8 cellular contexts compared by ENCODE assay signal in genomic region chr2:27703638-27704341, GRCh38. TPM values are rescaled to one million over a fixed set of nuclear protein-coding genes. Genes with fewer than 3 reads are reported as not detected.
DNase-seq lines count a peak whose midpoint lies in the region; ATAC-seq and TF ChIP-seq lines count a peak whose summit lies in the region.

No MANE protein-coding gene starts in this region.

- POLR2A ChIA-PET in OCI-LY7 (lab: Charles Lee), result interaction anchor here (0.6 kb wide), 1 partner anchor 14 kb away, joined by 3 read pairs; no protein-coding TSS in a partner anchor
- POLR2A ChIA-PET in naive thymus-derived CD8-positive, alpha-beta T cell (lab: Charles Lee), result no interaction called here

- H4K20me1 ChIP-seq in DOHH2 (ENCODE audit: control insufficient read depth, insufficient read depth, low read depth, low read length), result no peaks in the 10 kb centered on the region
- H4K20me1 ChIP-seq in OCI-LY7 (ENCODE audit: insufficient read depth, low read length), result no peaks in the 10 kb centered on the region

- CTCF ChIA-PET in OCI-LY7 (lab: Charles Lee; ENCODE audit: unreplicated experiment), result no interaction called here

- H3K36me3 ChIP-seq in DOHH2 (ENCODE audit: control insufficient read depth, low read length) (no peaks in the 10 kb centered on the region), OCI-LY7 (ENCODE audit: insufficient read depth, low read length) (no peaks in the 10 kb centered on the region)

- no peaks in the 10 kb centered on the region for H3K4me1 ChIP-seq in DOHH2 (ENCODE audit: control insufficient read depth, low read length)
- H3K4me1 ChIP-seq in OCI-LY7 (ENCODE audit: insufficient read depth, low read length, poor library complexity, severe bottlenecking), result no peaks in the 10 kb centered on the region

- no peaks in the 10 kb centered on the region for H3K27me3 Mint-ChIP-seq in naive thymus-derived CD8-positive, alpha-beta T cell

- no TSS peak for BruUV-seq in OCI-LY7 (replicated peaks; lab: Mats Ljungman, UMichigan)

- H3K4me1 Mint-ChIP-seq in naive thymus-derived CD8-positive, alpha-beta T cell, result peaks cover 0 to 4% (median under 1%) of the 10 kb centered on the region in 4 donors

- peak; percentile 77 for DNase-seq in Jurkat, Clone E6-1 (ENCODE audit: low read depth, low spot score)
- DNase-seq in OCI-LY7 (ENCODE audit: low spot score) (peak; percentile 79), epithelial cell of proximal tubule (ENCODE audit: low read depth) (peak; percentile 61)
- peak; percentile 86 for DNase-seq in activated CD8-positive, alpha-beta memory T cell treated with anti-CD3 and anti-CD28 coated beads, Interleukin-2, amount 50 U/mL, for 4 hours
- DNase-seq in naive thymus-derived CD8-positive, alpha-beta T cell, result peak; percentile 62 to 91 (median 81)
- DNase-seq in stimulated activated CD8-positive, alpha-beta memory T cell treated with anti-CD3 and anti-CD28 coated beads, Interleukin-7, amount 100 ng/mL, for 4 hours (ENCODE audit: low read depth in 2 of 2), result peak; percentile 68 to 80

- peaks cover 0 to 2% (median 0%) of the 10 kb centered on the region in 3 donors for H3K36me3 Mint-ChIP-seq in naive thymus-derived CD8-positive, alpha-beta T cell

- H3K9me3 ChIP-seq in DOHH2 (ENCODE audit: control insufficient read depth, insufficient read depth, low read length) (no peaks in the 10 kb centered on the region), OCI-LY7 (ENCODE audit: low read length) (no peaks in the 10 kb centered on the region)

- H3F3A ChIP-seq in DOHH2 (ENCODE audit: control insufficient read depth, insufficient read depth), result no peaks in the 10 kb centered on the region

- H3K27ac ChIP-seq in DOHH2 (ENCODE audit: low read depth, low read length) (no peak overlapping the region), OCI-LY7 (ENCODE audit: low read depth, low read length, poor library complexity, severe bottlenecking) (no peak overlapping the region)

- ATAC-seq in naive thymus-derived CD8-positive, alpha-beta T cell, result peak; percentile 86 to 94
- ATAC-seq in GM19351 (IDR thresholded peaks at IDR 0.05; ENCODE audit: unreplicated experiment), result no peak

- H3K9me3 Mint-ChIP-seq in naive thymus-derived CD8-positive, alpha-beta T cell, result no peaks in the 10 kb centered on the region

- peaks cover 19% of the 10 kb centered on the region for H3K27me3 ChIP-seq in DOHH2 (ENCODE audit: control insufficient read depth, low read length)

- TF ChIP-seq CTCF in DOHH2 (IDR thresholded peaks at IDR 0.05; ENCODE audit: low read depth, low read length, poor library complexity, severe bottlenecking) (peak; percentile 97), OCI-LY7 (conservative IDR thresholded peaks at IDR 0.05; ENCODE audit: low read length) (peak; percentile 97), epithelial cell of proximal tubule (conservative IDR thresholded peaks at IDR 0.05; ENCODE audit: low read depth, low read length) (peak; percentile 93)

- intact Hi-C loops in OCI-LY7 (cut with micrococcal nuclease; ENCODE audit: unreplicated experiment), result loop anchor here (5.0 kb wide), 1 partner anchor 749 kb away; no protein-coding TSS in a partner anchor

- no peak overlapping the region for H2AFZ ChIP-seq in OCI-LY7 (ENCODE audit: low read length)

- no peaks in the 10 kb centered on the region for H3K79me2 ChIP-seq in DOHH2 (ENCODE audit: control insufficient read depth, low read length)
- no peaks in the 10 kb centered on the region for H3K79me2 ChIP-seq in OCI-LY7 (ENCODE audit: insufficient read depth, low read depth, low read length)

- H3K4me3 ChIP-seq in DOHH2 (ENCODE audit: low read length) (no peak overlapping the region), OCI-LY7 (ENCODE audit: low read depth, low read length, poor library complexity, severe bottlenecking) (no peak overlapping the region), epithelial cell of proximal tubule (ENCODE audit: low read depth, low read length) (no peak overlapping the region)
- H3K4me3 ChIP-seq in Jurkat, Clone E6-1 (ENCODE audit: low read length), result no peak overlapping the region

- peak overlapping the region in 1 of 10 donors; percentile 50 for H3K27ac Mint-ChIP-seq in naive thymus-derived CD8-positive, alpha-beta T cell

- H3K9me2 ChIP-seq in DOHH2 (replicated peaks; ENCODE audit: control insufficient read depth, low read length) (no peaks in the 10 kb centered on the region), OCI-LY7 (ENCODE audit: insufficient read depth, low read length) (no peaks in the 10 kb centered on the region)

- no peak overlapping the region for H3K4me3 Mint-ChIP-seq in naive thymus-derived CD8-positive, alpha-beta T cell

- H3K4me2 ChIP-seq in DOHH2 (ENCODE audit: low read length), result no peak overlapping the region
- H3K4me2 ChIP-seq in OCI-LY7 (ENCODE audit: low read length), result no peak overlapping the region

RNA-seq across cellular contexts. Expression of gene SLC4A1AP, which starts 40.1 kb away (rescaled TPM):
- 34.8 TPM for polyA plus RNA-seq in Jurkat, Clone E6-1 (2012; ENCODE audit: insufficient read depth, insufficient read length)
- total RNA-seq in OCI-LY7 (2014; rRNA removed; shearing (Covaris generic)), result 26.2 and 36.7 TPM in 2 replicates
- 26.7 and 27.9 TPM in 2 replicates for total RNA-seq in OCI-LY7 (2022)
- 25.8 and 34.7 TPM in 2 replicates for total RNA-seq in epithelial cell of proximal tubule
- 10 to 100 TPM; 27.4 to 28.5 TPM for total RNA-seq in naive thymus-derived CD8-positive, alpha-beta T cell
- polyA plus RNA-seq in naive thymus-derived CD8-positive, alpha-beta T cell, result 10 to 100 TPM; 25.3 to 28.6 (median 27.6) TPM

RNA-seq across cellular contexts. Expression of gene SUPT7L, which starts 40.4 kb away (rescaled TPM):
- 37.2 TPM for polyA plus RNA-seq in Jurkat, Clone E6-1 (2012; ENCODE audit: insufficient read depth, insufficient read length)
- total RNA-seq in OCI-LY7 (2014; rRNA removed; shearing (Covaris generic)), result 32.3 and 33.6 TPM in 2 replicates
- total RNA-seq in OCI-LY7 (2022), result 33.0 and 35.8 TPM in 2 replicates
- 15.3 and 21.3 TPM in 2 replicates for total RNA-seq in epithelial cell of proximal tubule
- 10 to 100 TPM; 49.7 to 52.0 TPM for total RNA-seq in naive thymus-derived CD8-positive, alpha-beta T cell
- 10 to 100 TPM; 17.0 to 23.3 (median 19.9) TPM for polyA plus RNA-seq in naive thymus-derived CD8-positive, alpha-beta T cell
